23 cellular contexts compared by ENCODE assay signal in the genomic region with DNA sequence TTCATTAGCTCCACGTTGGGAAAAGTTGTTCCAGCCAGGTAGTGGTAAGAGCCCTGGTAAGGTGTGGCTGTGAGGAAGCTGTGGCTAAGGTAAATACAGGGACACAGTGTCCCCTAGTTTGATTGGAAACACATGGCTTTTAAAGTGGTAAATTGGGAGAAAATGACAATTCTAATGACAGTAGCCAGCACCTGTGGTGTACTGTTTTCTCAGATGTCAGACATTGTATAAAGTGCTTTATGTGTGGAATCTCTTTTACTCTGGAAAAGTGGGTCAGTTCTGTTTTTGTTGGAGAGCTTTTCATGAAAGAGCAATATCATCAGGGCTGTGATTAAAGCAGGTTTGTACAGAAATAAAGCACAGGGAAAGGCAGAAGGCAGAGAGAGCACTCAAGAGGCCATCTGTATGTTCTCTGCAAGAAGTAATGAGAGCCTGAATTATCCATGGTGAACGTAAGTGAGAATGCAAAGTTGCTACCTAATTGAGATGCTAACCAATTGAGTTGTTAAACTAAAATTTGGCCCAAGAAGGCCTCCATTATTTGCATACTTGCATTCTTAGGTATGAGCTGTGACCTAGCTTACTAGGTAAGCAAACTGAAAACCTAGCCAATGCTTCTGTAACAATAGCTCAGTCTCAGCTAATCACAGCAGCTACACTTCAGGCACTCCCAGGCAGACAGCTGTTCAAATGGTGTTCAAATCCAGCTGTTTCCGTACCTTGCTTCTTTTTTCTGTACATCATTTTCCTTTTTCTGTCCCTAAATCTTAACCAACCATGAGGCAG. TPM values are rescaled to one million over a fixed set of nuclear protein-coding genes. Genes with fewer than 3 reads are reported as not detected.
DNase-seq lines count a peak whose midpoint lies in the region; ATAC-seq and TF ChIP-seq lines count a peak whose summit lies in the region.
"Had no signal": no experiment of that assay in that cellular context is flagged by ENCODE, and none has a peak within 500 bp of the region (broad histone marks: within the 10 kb centered on the region; RNA-seq: fewer than 3 reads in every experiment).

No MANE protein-coding gene starts in this region.

- intact Hi-C loops in sciatic nerve (cut with DNase I), result no loop called here
- intact Hi-C loops in head of caudate nucleus (cut with DNase I), result loop anchor here (10.0 kb wide), 1 partner anchor 297 kb away; no protein-coding TSS in a partner anchor

- H3K36me3 Mint-ChIP-seq in WTC11, result 0 out of 2 replicates have a peak, but pooled peaks cover 3% of the 10 kb centered on the region
- H3K36me3 Mint-ChIP-seq: activated naive CD8-positive, alpha-beta T cell treated with anti-CD3 and anti-CD28 coated beads for 36 hours; type B pancreatic cell had no signal

- no peak overlapping the region for H3K4me3 Mint-ChIP-seq in WTC11
- H3K4me3 Mint-ChIP-seq: activated CD4-positive, alpha-beta T cell treated with anti-CD3 and anti-CD28 coated beads, Interleukin-2, amount 10 ng/mL, durations not matched to agents 24 days and 14 days; activated naive CD8-positive, alpha-beta T cell treated with anti-CD3 and anti-CD28 coated beads for 36 hours; activated T-helper 17 cell treated with anti-CD3 and anti-CD28 coated beads, Interleukin-2, amount 50 U/mL, for 72 hours; B cell; stimulated activated naive CD8-positive, alpha-beta T cell treated with anti-CD3 and anti-CD28 coated beads, Interleukin-15, Interleukin-2, amounts not matched to agents 100 ng/mL and 50 ng/mL, for 24 hours; type B pancreatic cell had no signal

- peaks cover 31% of the 10 kb centered on the region for H3K4me1 Mint-ChIP-seq in WTC11
- H3K4me1 Mint-ChIP-seq: activated CD4-positive, alpha-beta T cell treated with anti-CD3 and anti-CD28 coated beads, Interleukin-2, amount 10 ng/mL, durations not matched to agents 24 days and 14 days; activated naive CD8-positive, alpha-beta T cell treated with anti-CD3 and anti-CD28 coated beads for 36 hours; activated T-helper 17 cell treated with anti-CD3 and anti-CD28 coated beads, Interleukin-2, amount 50 U/mL, for 72 hours; B cell had no signal

- ATAC-seq in WTC11 (peak; percentile 68), sciatic nerve (peak; percentile 53)
- ATAC-seq: activated T-helper 17 cell treated with anti-CD3 and anti-CD28 coated beads, Interleukin-2, amount 50 U/mL, for 72 hours; gastroesophageal sphincter; psoas muscle had no signal

- CTCF ChIA-PET in WTC11 (lab: Charles Lee), result interaction anchor here (1.0 to 1.3 kb wide), 2 partner anchors 9 to 13 kb away, joined by 3 to 10 read pairs; no protein-coding TSS in a partner anchor

- no peak for TF ChIP-seq CTCF in WTC11 (IDR thresholded peaks at IDR 0.05)

- H3K27ac Mint-ChIP-seq in WTC11, result peak overlapping the region; percentile 88
- H3K27ac Mint-ChIP-seq: activated CD4-positive, alpha-beta T cell treated with anti-CD3 and anti-CD28 coated beads, Interleukin-2, amount 10 ng/mL, durations not matched to agents 24 days and 14 days; activated naive CD8-positive, alpha-beta T cell treated with anti-CD3 and anti-CD28 coated beads for 36 hours; activated T-helper 17 cell treated with anti-CD3 and anti-CD28 coated beads, Interleukin-2, amount 50 U/mL, for 72 hours; B cell; stimulated activated naive CD8-positive, alpha-beta T cell treated with anti-CD3 and anti-CD28 coated beads, Interleukin-15, Interleukin-2, amounts not matched to agents 100 ng/mL and 50 ng/mL, for 24 hours; type B pancreatic cell had no signal

- peak in 2 of 3 experiments; percentile 21 to 49 for DNase-seq in NCI-H1417 (lab: John Stamatoyannopoulos, UW)
- DNase-seq in NCI-H1417 treated with DMSO at 0.1 percent for 48 hours (lab: John Stamatoyannopoulos, UW), result no peak
- peak; percentile 36 for DNase-seq in NCI-H345 (lab: John Stamatoyannopoulos, UW)
- DNase-seq in WTC11 (ENCODE audit: low spot score), result no peak
- DNase-seq in sciatic nerve (ENCODE audit: low spot score), result no peak
- no peak for DNase-seq in SW 1271 (lab: John Stamatoyannopoulos, UW)
- no peak for DNase-seq in NOMO-1 (lab: John Stamatoyannopoulos, UW; ENCODE audit: unreplicated experiment in 2 of 2)
- no peak for DNase-seq in head of caudate nucleus
- DNase-seq: 8988T; activated CD4-positive, alpha-beta T cell treated with anti-CD3 and anti-CD28 coated beads, Interleukin-2, amount 10 ng/mL, durations not matched to agents 24 days and 14 days; activated naive CD8-positive, alpha-beta T cell treated with anti-CD3 and anti-CD28 coated beads for 36 hours; effector CD8-positive, alpha-beta T cell; GOT3; mesenchymal stem cell; NCI-H446; psoas muscle; small intestine; stimulated activated CD4-positive, alpha-beta T cell treated with anti-CD3 and anti-CD28 coated beads, Interleukin-4, amount 100 ng/mL, for 24 hours had no signal

- no peaks in the 10 kb centered on the region for H3K9me3 Mint-ChIP-seq in WTC11
- H3K9me3 Mint-ChIP-seq: activated CD4-positive, alpha-beta T cell treated with anti-CD3 and anti-CD28 coated beads, Interleukin-2, amount 10 ng/mL, durations not matched to agents 24 days and 14 days; activated naive CD8-positive, alpha-beta T cell treated with anti-CD3 and anti-CD28 coated beads for 36 hours; activated T-helper 17 cell treated with anti-CD3 and anti-CD28 coated beads, Interleukin-2, amount 50 U/mL, for 72 hours; stimulated activated naive CD8-positive, alpha-beta T cell treated with anti-CD3 and anti-CD28 coated beads, Interleukin-15, Interleukin-2, amounts not matched to agents 100 ng/mL and 50 ng/mL, for 24 hours; type B pancreatic cell had no signal

- no peaks in the 10 kb centered on the region for H3K27me3 Mint-ChIP-seq in WTC11 (ENCODE audit: low read depth)
- H3K27me3 Mint-ChIP-seq: activated CD4-positive, alpha-beta T cell treated with anti-CD3 and anti-CD28 coated beads, Interleukin-2, amount 10 ng/mL, durations not matched to agents 24 days and 14 days; activated naive CD8-positive, alpha-beta T cell treated with anti-CD3 and anti-CD28 coated beads for 36 hours; activated T-helper 17 cell treated with anti-CD3 and anti-CD28 coated beads, Interleukin-2, amount 50 U/mL, for 72 hours; B cell; stimulated activated naive CD8-positive, alpha-beta T cell treated with anti-CD3 and anti-CD28 coated beads, Interleukin-15, Interleukin-2, amounts not matched to agents 100 ng/mL and 50 ng/mL, for 24 hours; type B pancreatic cell had no signal

- POLR2A ChIA-PET in WTC11 (lab: Charles Lee), result no interaction called here

TF ChIP-seq in WTC11, 78 proteins besides CTCF, POLR2A, EP300 and RAD21 (continues in another document):
- TF ChIP-seq NR3C1 (CRISPR knock-in tag; conservative IDR thresholded peaks at IDR 0.05; ENCODE audit: low read depth) (no peak), ATF1 (CRISPR knock-in tag; IDR thresholded peaks at IDR 0.05) (no peak), ZNF317 (CRISPR knock-in tag; IDR thresholded peaks at IDR 0.05; ENCODE audit: borderline replicate concordance, low read depth) (no peak)
- TF ChIP-seq, protein P1, sequence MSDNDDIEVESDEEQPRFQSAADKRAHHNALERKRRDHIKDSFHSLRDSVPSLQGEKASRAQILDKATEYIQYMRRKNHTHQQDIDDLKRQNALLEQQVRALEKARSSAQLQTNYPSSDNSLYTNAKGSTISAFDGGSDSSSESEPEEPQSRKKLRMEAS (CRISPR knock-in tag; IDR thresholded peaks at IDR 0.05), result no peak
- TF ChIP-seq, protein P2, sequence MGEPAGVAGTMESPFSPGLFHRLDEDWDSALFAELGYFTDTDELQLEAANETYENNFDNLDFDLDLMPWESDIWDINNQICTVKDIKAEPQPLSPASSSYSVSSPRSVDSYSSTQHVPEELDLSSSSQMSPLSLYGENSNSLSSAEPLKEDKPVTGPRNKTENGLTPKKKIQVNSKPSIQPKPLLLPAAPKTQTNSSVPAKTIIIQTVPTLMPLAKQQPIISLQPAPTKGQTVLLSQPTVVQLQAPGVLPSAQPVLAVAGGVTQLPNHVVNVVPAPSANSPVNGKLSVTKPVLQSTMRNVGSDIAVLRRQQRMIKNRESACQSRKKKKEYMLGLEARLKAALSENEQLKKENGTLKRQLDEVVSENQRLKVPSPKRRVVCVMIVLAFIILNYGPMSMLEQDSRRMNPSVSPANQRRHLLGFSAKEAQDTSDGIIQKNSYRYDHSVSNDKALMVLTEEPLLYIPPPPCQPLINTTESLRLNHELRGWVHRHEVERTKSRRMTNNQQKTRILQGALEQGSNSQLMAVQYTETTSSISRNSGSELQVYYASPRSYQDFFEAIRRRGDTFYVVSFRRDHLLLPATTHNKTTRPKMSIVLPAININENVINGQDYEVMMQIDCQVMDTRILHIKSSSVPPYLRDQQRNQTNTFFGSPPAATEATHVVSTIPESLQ (CRISPR knock-in tag; IDR thresholded peaks at IDR 0.05), result no peak
- TF ChIP-seq, protein P3, sequence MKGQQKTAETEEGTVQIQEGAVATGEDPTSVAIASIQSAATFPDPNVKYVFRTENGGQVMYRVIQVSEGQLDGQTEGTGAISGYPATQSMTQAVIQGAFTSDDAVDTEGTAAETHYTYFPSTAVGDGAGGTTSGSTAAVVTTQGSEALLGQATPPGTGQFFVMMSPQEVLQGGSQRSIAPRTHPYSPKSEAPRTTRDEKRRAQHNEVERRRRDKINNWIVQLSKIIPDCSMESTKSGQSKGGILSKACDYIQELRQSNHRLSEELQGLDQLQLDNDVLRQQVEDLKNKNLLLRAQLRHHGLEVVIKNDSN (CRISPR knock-in tag; IDR thresholded peaks at IDR 0.05), result no peak
- TF ChIP-seq, protein P4, sequence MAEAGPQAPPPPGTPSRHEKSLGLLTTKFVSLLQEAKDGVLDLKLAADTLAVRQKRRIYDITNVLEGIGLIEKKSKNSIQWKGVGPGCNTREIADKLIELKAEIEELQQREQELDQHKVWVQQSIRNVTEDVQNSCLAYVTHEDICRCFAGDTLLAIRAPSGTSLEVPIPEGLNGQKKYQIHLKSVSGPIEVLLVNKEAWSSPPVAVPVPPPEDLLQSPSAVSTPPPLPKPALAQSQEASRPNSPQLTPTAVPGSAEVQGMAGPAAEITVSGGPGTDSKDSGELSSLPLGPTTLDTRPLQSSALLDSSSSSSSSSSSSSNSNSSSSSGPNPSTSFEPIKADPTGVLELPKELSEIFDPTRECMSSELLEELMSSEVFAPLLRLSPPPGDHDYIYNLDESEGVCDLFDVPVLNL (CRISPR knock-in tag; IDR thresholded peaks at IDR 0.05; ENCODE audit: borderline replicate concordance, low read depth), result no peak
- TF ChIP-seq, protein P5, sequence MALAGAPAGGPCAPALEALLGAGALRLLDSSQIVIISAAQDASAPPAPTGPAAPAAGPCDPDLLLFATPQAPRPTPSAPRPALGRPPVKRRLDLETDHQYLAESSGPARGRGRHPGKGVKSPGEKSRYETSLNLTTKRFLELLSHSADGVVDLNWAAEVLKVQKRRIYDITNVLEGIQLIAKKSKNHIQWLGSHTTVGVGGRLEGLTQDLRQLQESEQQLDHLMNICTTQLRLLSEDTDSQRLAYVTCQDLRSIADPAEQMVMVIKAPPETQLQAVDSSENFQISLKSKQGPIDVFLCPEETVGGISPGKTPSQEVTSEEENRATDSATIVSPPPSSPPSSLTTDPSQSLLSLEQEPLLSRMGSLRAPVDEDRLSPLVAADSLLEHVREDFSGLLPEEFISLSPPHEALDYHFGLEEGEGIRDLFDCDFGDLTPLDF (CRISPR knock-in tag; IDR thresholded peaks at IDR 0.05), result no peak

RNA-seq across cellular contexts. Expression of a gene that starts 28.2 kb away (rescaled TPM):
- total RNA-seq in WTC11 (2021), result 4.8 to 5.2 TPM (median 4.9 TPM) in 3 replicates
- total RNA-seq in sciatic nerve, result 10.3 TPM
- total RNA-seq: activated CD4-positive, alpha-beta T cell treated with anti-CD3 and anti-CD28 coated beads, Interleukin-2, amount 10 ng/mL, durations not matched to agents 24 days and 14 days; activated naive CD8-positive, alpha-beta T cell treated with anti-CD3 and anti-CD28 coated beads for 36 hours; B cell had no signal

Comparison
In these comparisons a context has a peak if more than half of its experiments do, and no peak if none do; other contexts are left out.
1. DNase-seq: peak in NCI-H1417 (2 of 3) and NCI-H345 (single experiment); none in NCI-H1417 treated with DMSO at 0.1 percent for 48 hours (single experiment), WTC11 (single experiment), sciatic nerve (single experiment), SW 1271 (0 of 2), NOMO-1 (0 of 2) and head of caudate nucleus (0 of 42).